In genomic region chr20:53741726-53742028, GRCh38 we compare ENCODE assay signal across 3 cellular contexts.
TF ChIP-seq lines count a peak whose summit lies in the region.

No MANE protein-coding gene starts in this region.

TF ChIP-seq in SK-N-SH, 30 proteins besides CTCF, POLR2A, EP300 and RAD21:
- TF ChIP-seq, protein P1, sequence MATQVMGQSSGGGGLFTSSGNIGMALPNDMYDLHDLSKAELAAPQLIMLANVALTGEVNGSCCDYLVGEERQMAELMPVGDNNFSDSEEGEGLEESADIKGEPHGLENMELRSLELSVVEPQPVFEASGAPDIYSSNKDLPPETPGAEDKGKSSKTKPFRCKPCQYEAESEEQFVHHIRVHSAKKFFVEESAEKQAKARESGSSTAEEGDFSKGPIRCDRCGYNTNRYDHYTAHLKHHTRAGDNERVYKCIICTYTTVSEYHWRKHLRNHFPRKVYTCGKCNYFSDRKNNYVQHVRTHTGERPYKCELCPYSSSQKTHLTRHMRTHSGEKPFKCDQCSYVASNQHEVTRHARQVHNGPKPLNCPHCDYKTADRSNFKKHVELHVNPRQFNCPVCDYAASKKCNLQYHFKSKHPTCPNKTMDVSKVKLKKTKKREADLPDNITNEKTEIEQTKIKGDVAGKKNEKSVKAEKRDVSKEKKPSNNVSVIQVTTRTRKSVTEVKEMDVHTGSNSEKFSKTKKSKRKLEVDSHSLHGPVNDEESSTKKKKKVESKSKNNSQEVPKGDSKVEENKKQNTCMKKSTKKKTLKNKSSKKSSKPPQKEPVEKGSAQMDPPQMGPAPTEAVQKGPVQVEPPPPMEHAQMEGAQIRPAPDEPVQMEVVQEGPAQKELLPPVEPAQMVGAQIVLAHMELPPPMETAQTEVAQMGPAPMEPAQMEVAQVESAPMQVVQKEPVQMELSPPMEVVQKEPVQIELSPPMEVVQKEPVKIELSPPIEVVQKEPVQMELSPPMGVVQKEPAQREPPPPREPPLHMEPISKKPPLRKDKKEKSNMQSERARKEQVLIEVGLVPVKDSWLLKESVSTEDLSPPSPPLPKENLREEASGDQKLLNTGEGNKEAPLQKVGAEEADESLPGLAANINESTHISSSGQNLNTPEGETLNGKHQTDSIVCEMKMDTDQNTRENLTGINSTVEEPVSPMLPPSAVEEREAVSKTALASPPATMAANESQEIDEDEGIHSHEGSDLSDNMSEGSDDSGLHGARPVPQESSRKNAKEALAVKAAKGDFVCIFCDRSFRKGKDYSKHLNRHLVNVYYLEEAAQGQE (IDR thresholded peaks at IDR 0.05; ENCODE audit: low read depth, low read length): no peak
- TF ChIP-seq SIN3A (IDR thresholded peaks at IDR 0.05; ENCODE audit: borderline replicate concordance, low read depth, low read length): no peak
- TF ChIP-seq, protein P2, sequence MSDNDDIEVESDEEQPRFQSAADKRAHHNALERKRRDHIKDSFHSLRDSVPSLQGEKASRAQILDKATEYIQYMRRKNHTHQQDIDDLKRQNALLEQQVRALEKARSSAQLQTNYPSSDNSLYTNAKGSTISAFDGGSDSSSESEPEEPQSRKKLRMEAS (IDR thresholded peaks at IDR 0.05; ENCODE audit: low read depth): no peak
- no peak for TF ChIP-seq MEF2A (IDR thresholded peaks at IDR 0.05; ENCODE audit: borderline replicate concordance, low read depth)
- no peak for TF ChIP-seq USF2 (IDR thresholded peaks at IDR 0.05; ENCODE audit: borderline replicate concordance, low read depth, low read length)
- TF ChIP-seq RXRA (IDR thresholded peaks at IDR 0.05; ENCODE audit: borderline replicate concordance, low read depth): no peak
- TF ChIP-seq FOXM1 (IDR thresholded peaks at IDR 0.05; ENCODE audit: low read depth): no peak
- TF ChIP-seq GATA2 (CRISPR knock-in tag; IDR thresholded peaks at IDR 0.05): no peak
- TF ChIP-seq, protein P3, sequence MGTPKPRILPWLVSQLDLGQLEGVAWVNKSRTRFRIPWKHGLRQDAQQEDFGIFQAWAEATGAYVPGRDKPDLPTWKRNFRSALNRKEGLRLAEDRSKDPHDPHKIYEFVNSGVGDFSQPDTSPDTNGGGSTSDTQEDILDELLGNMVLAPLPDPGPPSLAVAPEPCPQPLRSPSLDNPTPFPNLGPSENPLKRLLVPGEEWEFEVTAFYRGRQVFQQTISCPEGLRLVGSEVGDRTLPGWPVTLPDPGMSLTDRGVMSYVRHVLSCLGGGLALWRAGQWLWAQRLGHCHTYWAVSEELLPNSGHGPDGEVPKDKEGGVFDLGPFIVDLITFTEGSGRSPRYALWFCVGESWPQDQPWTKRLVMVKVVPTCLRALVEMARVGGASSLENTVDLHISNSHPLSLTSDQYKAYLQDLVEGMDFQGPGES (IDR thresholded peaks at IDR 0.05; ENCODE audit: low read depth, low read length): no peak
- TF ChIP-seq EZH2phosphoT487 (IDR thresholded peaks at IDR 0.05; ENCODE audit: borderline replicate concordance, low read depth): no peak
- no peak for TF ChIP-seq FOXJ3 (CRISPR knock-in tag; IDR thresholded peaks at IDR 0.05)
TF ChIP-seq in SK-N-SH: peak in this region for 0.

TF ChIP-seq in SK-N-SH treated with all-trans-retinoic acid at 6 μM for 48 hours, 23 proteins besides CTCF, POLR2A, EP300 and RAD21 (continued from another document):
- no peak for TF ChIP-seq POU6F1 (CRISPR knock-in tag; IDR thresholded peaks at IDR 0.05; ENCODE audit: borderline replicate concordance, low read depth)
- no peak for TF ChIP-seq SNAI2 (CRISPR knock-in tag; IDR thresholded peaks at IDR 0.05)
- no peak for TF ChIP-seq ZNF565 (CRISPR knock-in tag; conservative IDR thresholded peaks at IDR 0.05; ENCODE audit: low read depth)
TF ChIP-seq in SK-N-SH treated with all-trans-retinoic acid at 6 μM for 48 hours: peak in this region for 0.

TF ChIP-seq in K562, 482 proteins besides CTCF, POLR2A, EP300 and RAD21 (continued from another document and continues in another):
- no peak for TF ChIP-seq MGA (IDR thresholded peaks at IDR 0.05)
- TF ChIP-seq, protein P4, sequence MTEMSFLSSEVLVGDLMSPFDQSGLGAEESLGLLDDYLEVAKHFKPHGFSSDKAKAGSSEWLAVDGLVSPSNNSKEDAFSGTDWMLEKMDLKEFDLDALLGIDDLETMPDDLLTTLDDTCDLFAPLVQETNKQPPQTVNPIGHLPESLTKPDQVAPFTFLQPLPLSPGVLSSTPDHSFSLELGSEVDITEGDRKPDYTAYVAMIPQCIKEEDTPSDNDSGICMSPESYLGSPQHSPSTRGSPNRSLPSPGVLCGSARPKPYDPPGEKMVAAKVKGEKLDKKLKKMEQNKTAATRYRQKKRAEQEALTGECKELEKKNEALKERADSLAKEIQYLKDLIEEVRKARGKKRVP (CRISPR knock-in tag; IDR thresholded peaks at IDR 0.05): no peak
- TF ChIP-seq RHOXF2B (CRISPR knock-in tag; conservative IDR thresholded peaks at IDR 0.05): no peak
- no peak for TF ChIP-seq ZNF253 (CRISPR knock-in tag; conservative IDR thresholded peaks at IDR 0.05)
- TF ChIP-seq U2AF2 (optimal IDR thresholded peaks at IDR 0.05; ENCODE audit: low read depth, low read length): no peak
- TF ChIP-seq, protein P5, sequence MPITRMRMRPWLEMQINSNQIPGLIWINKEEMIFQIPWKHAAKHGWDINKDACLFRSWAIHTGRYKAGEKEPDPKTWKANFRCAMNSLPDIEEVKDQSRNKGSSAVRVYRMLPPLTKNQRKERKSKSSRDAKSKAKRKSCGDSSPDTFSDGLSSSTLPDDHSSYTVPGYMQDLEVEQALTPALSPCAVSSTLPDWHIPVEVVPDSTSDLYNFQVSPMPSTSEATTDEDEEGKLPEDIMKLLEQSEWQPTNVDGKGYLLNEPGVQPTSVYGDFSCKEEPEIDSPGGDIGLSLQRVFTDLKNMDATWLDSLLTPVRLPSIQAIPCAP (CRISPR knock-in tag; IDR thresholded peaks at IDR 0.05; ENCODE audit: borderline replicate concordance): no peak
- TF ChIP-seq ZSCAN29 (IDR thresholded peaks at IDR 0.05): no peak
- TF ChIP-seq MEF2A (IDR thresholded peaks at IDR 0.05; ENCODE audit: control insufficient read depth, low read depth, low read length): 0 out of 2 replicates have a peak, but pooled peaks have one; percentile 36
- TF ChIP-seq, protein P6, sequence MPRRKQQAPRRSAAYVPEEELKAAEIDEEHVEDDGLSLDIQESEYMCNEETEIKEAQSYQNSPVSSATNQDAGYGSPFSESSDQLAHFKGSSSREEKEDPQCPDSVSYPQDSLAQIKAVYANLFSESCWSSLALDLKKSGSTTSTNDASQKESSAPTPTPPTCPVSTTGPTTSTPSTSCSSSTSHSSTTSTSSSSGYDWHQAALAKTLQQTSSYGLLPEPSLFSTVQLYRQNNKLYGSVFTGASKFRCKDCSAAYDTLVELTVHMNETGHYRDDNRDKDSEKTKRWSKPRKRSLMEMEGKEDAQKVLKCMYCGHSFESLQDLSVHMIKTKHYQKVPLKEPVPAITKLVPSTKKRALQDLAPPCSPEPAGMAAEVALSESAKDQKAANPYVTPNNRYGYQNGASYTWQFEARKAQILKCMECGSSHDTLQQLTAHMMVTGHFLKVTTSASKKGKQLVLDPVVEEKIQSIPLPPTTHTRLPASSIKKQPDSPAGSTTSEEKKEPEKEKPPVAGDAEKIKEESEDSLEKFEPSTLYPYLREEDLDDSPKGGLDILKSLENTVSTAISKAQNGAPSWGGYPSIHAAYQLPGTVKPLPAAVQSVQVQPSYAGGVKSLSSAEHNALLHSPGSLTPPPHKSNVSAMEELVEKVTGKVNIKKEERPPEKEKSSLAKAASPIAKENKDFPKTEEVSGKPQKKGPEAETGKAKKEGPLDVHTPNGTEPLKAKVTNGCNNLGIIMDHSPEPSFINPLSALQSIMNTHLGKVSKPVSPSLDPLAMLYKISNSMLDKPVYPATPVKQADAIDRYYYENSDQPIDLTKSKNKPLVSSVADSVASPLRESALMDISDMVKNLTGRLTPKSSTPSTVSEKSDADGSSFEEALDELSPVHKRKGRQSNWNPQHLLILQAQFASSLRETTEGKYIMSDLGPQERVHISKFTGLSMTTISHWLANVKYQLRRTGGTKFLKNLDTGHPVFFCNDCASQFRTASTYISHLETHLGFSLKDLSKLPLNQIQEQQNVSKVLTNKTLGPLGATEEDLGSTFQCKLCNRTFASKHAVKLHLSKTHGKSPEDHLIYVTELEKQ (CRISPR knock-in tag; IDR thresholded peaks at IDR 0.05): no peak
- TF ChIP-seq L3MBTL2 (IDR thresholded peaks at IDR 0.05): no peak
- TF ChIP-seq, protein P7, sequence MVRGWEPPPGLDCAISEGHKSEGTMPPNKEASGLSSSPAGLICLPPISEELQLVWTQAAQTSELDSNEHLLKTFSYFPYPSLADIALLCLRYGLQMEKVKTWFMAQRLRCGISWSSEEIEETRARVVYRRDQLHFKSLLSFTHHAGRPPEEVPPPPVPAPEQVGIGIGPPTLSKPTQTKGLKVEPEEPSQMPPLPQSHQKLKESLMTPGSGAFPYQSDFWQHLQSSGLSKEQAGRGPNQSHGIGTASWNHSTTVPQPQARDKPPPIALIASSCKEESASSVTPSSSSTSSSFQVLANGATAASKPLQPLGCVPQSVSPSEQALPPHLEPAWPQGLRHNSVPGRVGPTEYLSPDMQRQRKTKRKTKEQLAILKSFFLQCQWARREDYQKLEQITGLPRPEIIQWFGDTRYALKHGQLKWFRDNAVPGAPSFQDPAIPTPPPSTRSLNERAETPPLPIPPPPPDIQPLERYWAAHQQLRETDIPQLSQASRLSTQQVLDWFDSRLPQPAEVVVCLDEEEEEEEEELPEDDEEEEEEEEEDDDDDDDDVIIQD (CRISPR knock-in tag; IDR thresholded peaks at IDR 0.05): no peak
- no peak for TF ChIP-seq PHF21A (IDR thresholded peaks at IDR 0.05; ENCODE audit: borderline replicate concordance, low read depth)
- TF ChIP-seq POLR2AphosphoS5 (IDR thresholded peaks at IDR 0.05; ENCODE audit: control insufficient read depth, insufficient read depth, low read depth, low read length): no peak
- TF ChIP-seq WHSC1 (IDR thresholded peaks at IDR 0.05; ENCODE audit: low read length): no peak
- TF ChIP-seq, protein P8, sequence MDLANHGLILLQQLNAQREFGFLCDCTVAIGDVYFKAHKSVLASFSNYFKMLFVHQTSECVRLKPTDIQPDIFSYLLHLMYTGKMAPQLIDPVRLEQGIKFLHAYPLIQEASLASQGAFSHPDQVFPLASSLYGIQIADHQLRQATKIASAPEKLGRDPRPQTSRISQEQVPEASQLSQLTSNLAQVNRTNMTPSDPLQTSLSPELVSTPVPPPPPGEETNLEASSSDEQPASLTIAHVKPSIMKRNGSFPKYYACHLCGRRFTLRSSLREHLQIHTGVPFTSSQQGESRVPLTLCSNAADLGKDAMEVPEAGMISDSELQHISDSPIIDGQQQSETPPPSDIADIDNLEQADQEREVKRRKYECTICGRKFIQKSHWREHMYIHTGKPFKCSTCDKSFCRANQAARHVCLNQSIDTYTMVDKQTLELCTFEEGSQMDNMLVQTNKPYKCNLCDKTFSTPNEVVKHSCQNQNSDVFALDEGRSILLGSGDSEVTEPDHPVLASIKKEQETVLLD (IDR thresholded peaks at IDR 0.05): no peak
- TF ChIP-seq RBFOX2 (IDR thresholded peaks at IDR 0.05; ENCODE audit: low read depth, low read length): no peak
- no peak for TF ChIP-seq FOXA1 (IDR thresholded peaks at IDR 0.05; ENCODE audit: borderline replicate concordance)
